Comparison of ENCODE assay signal across 18 cellular contexts in the genomic region with DNA sequence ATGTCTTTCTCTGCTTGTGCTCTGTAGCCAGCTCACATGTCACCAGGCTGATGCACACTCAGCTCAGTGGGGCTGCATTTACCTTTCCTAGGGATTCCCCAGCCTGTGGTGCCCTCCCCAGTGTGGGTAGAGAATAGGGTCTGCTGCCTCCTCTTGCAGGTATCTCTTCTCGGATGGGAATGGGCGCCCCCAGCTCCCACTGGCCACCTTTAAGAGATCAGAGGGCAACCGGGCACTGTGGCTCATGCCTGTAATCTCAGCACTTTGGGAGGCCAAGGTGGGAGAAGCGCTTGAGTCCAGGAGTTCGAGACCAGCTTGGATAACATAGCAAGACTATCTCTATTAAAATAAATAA. TPM values are rescaled to one million over a fixed set of nuclear protein-coding genes. Genes with fewer than 3 reads are reported as not detected.
DNase-seq lines count a peak whose midpoint lies in the region; ATAC-seq and TF ChIP-seq lines count a peak whose summit lies in the region.
"Had no signal": no experiment of that assay in that cellular context is flagged by ENCODE, and none has a peak within 500 bp of the region (broad histone marks: within the 10 kb centered on the region; RNA-seq: fewer than 3 reads in every experiment).

No MANE protein-coding gene starts in this region.

- TF ChIP-seq CTCF in hepatocyte (IDR thresholded peaks at IDR 0.05; ENCODE audit: poor library complexity), result no peak

- no peaks in the 10 kb centered on the region for H3K9me3 Mint-ChIP-seq in activated CD4-positive, alpha-beta memory T cell treated with anti-CD3 and anti-CD28 coated beads for 36 hours
- no peaks in the 10 kb centered on the region for H3K9me3 Mint-ChIP-seq in stimulated activated memory B cell treated with anti-CD40 and anti-IgM and Interleukin-4, amounts not matched to agents 10 μg/mL and 1 μg/mL and 100 μg/mL, for 72 hours

- no peaks in the 10 kb centered on the region for H3K9me2 ChIP-seq in hepatocyte (replicated peaks; ENCODE audit: insufficient read depth)

- ATAC-seq in stimulated activated memory B cell treated with anti-CD40 and anti-IgM and Interleukin-4, amounts not matched to agents 10 μg/mL and 1 μg/mL and 100 μg/mL, for 72 hours, result no peak
- no peak for ATAC-seq in HG02884 (IDR thresholded peaks at IDR 0.05; ENCODE audit: unreplicated experiment)
- ATAC-seq: heart left ventricle, right cardiac atrium had no signal

- WGBS in hepatocyte (ENCODE audit: low lambda C conversion rate, missing lambda C conversion rate), result 99% methylated on average over 5 of the region's 5 CpGs

- H3K27me3 Mint-ChIP-seq in activated CD4-positive, alpha-beta memory T cell treated with anti-CD3 and anti-CD28 coated beads for 36 hours, result no peaks in the 10 kb centered on the region
- no peaks in the 10 kb centered on the region for H3K27me3 Mint-ChIP-seq in stimulated activated memory B cell treated with anti-CD40 and anti-IgM and Interleukin-4, amounts not matched to agents 10 μg/mL and 1 μg/mL and 100 μg/mL, for 72 hours

- H3K27ac Mint-ChIP-seq in activated CD4-positive, alpha-beta memory T cell treated with anti-CD3 and anti-CD28 coated beads for 36 hours, result peak overlapping the region; percentile 63
- peak overlapping the region; percentile 93 for H3K27ac Mint-ChIP-seq in stimulated activated memory B cell treated with anti-CD40 and anti-IgM and Interleukin-4, amounts not matched to agents 10 μg/mL and 1 μg/mL and 100 μg/mL, for 72 hours

- no peak overlapping the region for H3K27ac ChIP-seq in hepatocyte
- H3K27ac ChIP-seq: heart left ventricle, uterus had no signal

- CTCF ChIA-PET in activated CD4-positive, alpha-beta memory T cell treated with anti-CD3 and anti-CD28 coated beads for 36 hours (lab: Charles Lee), result interaction anchor here (0.7 to 7.3 kb wide), 5 partner anchors 12 to 188 kb away, joined by 3 to 64 read pairs (median 6); a partner anchor contains a TSS

- no peak overlapping the region for H2AFZ ChIP-seq in hepatocyte

- H3K4me3 ChIP-seq in hepatocyte, result no peak overlapping the region
- H3K4me3 ChIP-seq: heart left ventricle, uterus had no signal

- intact Hi-C loops in activated CD4-positive, alpha-beta memory T cell treated with anti-CD3 and anti-CD28 coated beads for 36 hours (cut with micrococcal nuclease), result no loop called here

- no peak overlapping the region for H3K4me2 ChIP-seq in hepatocyte

- no peak overlapping the region for H3K4me3 Mint-ChIP-seq in activated CD4-positive, alpha-beta memory T cell treated with anti-CD3 and anti-CD28 coated beads for 36 hours
- no peak overlapping the region for H3K4me3 Mint-ChIP-seq in stimulated activated memory B cell treated with anti-CD40 and anti-IgM and Interleukin-4, amounts not matched to agents 10 μg/mL and 1 μg/mL and 100 μg/mL, for 72 hours

- POLR2A ChIA-PET in activated CD4-positive, alpha-beta memory T cell treated with anti-CD3 and anti-CD28 coated beads for 36 hours (lab: Charles Lee), result no interaction called here

- peaks cover 37% of the 10 kb centered on the region for H3K79me2 ChIP-seq in hepatocyte

- H3K27me3 ChIP-seq in hepatocyte, result no peaks in the 10 kb centered on the region
- H3K27me3 ChIP-seq: heart left ventricle, uterus had no signal

- H3K4me1 Mint-ChIP-seq in activated CD4-positive, alpha-beta memory T cell treated with anti-CD3 and anti-CD28 coated beads for 36 hours (ENCODE audit: low read depth), result peaks cover 43% of the 10 kb centered on the region
- H3K4me1 Mint-ChIP-seq in stimulated activated memory B cell treated with anti-CD40 and anti-IgM and Interleukin-4, amounts not matched to agents 10 μg/mL and 1 μg/mL and 100 μg/mL, for 72 hours, result peaks cover 56% of the 10 kb centered on the region

- no peaks in the 10 kb centered on the region for H4K20me1 ChIP-seq in hepatocyte (ENCODE audit: insufficient read depth, poor library complexity, severe bottlenecking)

- H3K36me3 ChIP-seq in hepatocyte (replicated peaks; ENCODE audit: insufficient read depth, low read depth), result no peaks in the 10 kb centered on the region
- H3K36me3 ChIP-seq: uterus had no signal

- peaks cover 20% of the 10 kb centered on the region for H3K4me1 ChIP-seq in hepatocyte (ENCODE audit: insufficient read depth)

- H3K36me3 Mint-ChIP-seq in activated CD4-positive, alpha-beta memory T cell treated with anti-CD3 and anti-CD28 coated beads for 36 hours, result peaks cover 3% of the 10 kb centered on the region
- H3K36me3 Mint-ChIP-seq in stimulated activated memory B cell treated with anti-CD40 and anti-IgM and Interleukin-4, amounts not matched to agents 10 μg/mL and 1 μg/mL and 100 μg/mL, for 72 hours, result peaks cover 9% of the 10 kb centered on the region

- no peaks in the 10 kb centered on the region for H3K9me3 ChIP-seq in hepatocyte (ENCODE audit: low read depth)
- H3K9me3 ChIP-seq: heart left ventricle, uterus had no signal

- peak; percentile 49 for DNase-seq in activated effector memory CD4-positive, alpha-beta T cell treated with anti-CD3 and anti-CD28 coated beads, Interleukin-2, amount 50 U/mL, for 16 hours
- no peak for DNase-seq in activated effector memory CD4-positive, alpha-beta T cell treated with Interleukin-2 at 50 U/mL for 16 hours
- DNase-seq in activated CD4-positive, alpha-beta memory T cell treated with anti-CD3 and anti-CD28 coated beads for 36 hours, result no peak
- DNase-seq in hepatocyte (ENCODE audit: low spot score), result peak; percentile 1
- DNase-seq in LoVo (ENCODE audit: low spot score), result no peak
- no peak for DNase-seq in NCI-H1436 (lab: John Stamatoyannopoulos, UW)
- DNase-seq: activated CD4-positive, CD25-positive, alpha-beta regulatory T cell treated with anti-CD3 and anti-CD28 coated beads, Interleukin-2, amount 50 U/mL, for 72 hours; heart left ventricle; kidney glomerular epithelial cell; mesendoderm; MM.1S; NCI-H187 treated with DMSO at 0.1 percent for 48 hours; right cardiac atrium; SHP77 treated with DMSO at 0.1 percent for 48 hours; T1000; uterus had no signal

RNA-seq across cellular contexts. Expression of a gene that starts 3.3 kb away (rescaled TPM):
- total RNA-seq in activated CD4-positive, alpha-beta memory T cell treated with anti-CD3 and anti-CD28 coated beads for 36 hours, result 10 to 100 TPM; 41.3 to 43.3 TPM
- 26.8 and 27.4 TPM in 2 replicates for total RNA-seq in hepatocyte
- polyA plus RNA-seq in hepatocyte, result 18.3 and 19.9 TPM in 2 replicates

RNA-seq across cellular contexts. Expression of a gene that starts 23.8 kb away (rescaled TPM):
- total RNA-seq in activated CD4-positive, alpha-beta memory T cell treated with anti-CD3 and anti-CD28 coated beads for 36 hours, result 10 to 100 TPM; 53.9 to 64.5 TPM
- 83.0 and 98.5 TPM in 2 replicates for total RNA-seq in hepatocyte
- 139 TPM in 2 replicates for polyA plus RNA-seq in hepatocyte

RNA-seq across cellular contexts. Expression of a gene that starts 23.8 kb away (rescaled TPM):
- 10 to 100 TPM; 47.7 to 48.1 TPM for total RNA-seq in activated CD4-positive, alpha-beta memory T cell treated with anti-CD3 and anti-CD28 coated beads for 36 hours
- 1.9 and 2.1 TPM in 2 replicates for total RNA-seq in hepatocyte
- polyA plus RNA-seq in hepatocyte, result 5.1 and 7.2 TPM in 2 replicates

RNA-seq across cellular contexts. Expression of a gene that starts 48.1 kb away (rescaled TPM):
- total RNA-seq in activated CD4-positive, alpha-beta memory T cell treated with anti-CD3 and anti-CD28 coated beads for 36 hours, result 10 to 100 TPM; 77.1 to 78.8 TPM
- total RNA-seq in hepatocyte, result 97.9 and 121 TPM in 2 replicates
- polyA plus RNA-seq in hepatocyte, result 82.3 and 105 TPM in 2 replicates

Comparison
In these comparisons a context has a peak if more than half of its experiments do, and no peak if none do; other contexts are left out.
1. DNase-seq: peak in activated effector memory CD4-positive, alpha-beta T cell treated with anti-CD3 and anti-CD28 coated beads, Interleukin-2, amount 50 U/mL, for 16 hours (single experiment) and hepatocyte (single experiment); none in activated effector memory CD4-positive, alpha-beta T cell treated with Interleukin-2 at 50 U/mL for 16 hours (single experiment), activated CD4-positive, alpha-beta memory T cell treated with anti-CD3 and anti-CD28 coated beads for 36 hours (single experiment), LoVo (single experiment) and NCI-H1436 (single experiment).
2. RNA of a gene that starts 23.8 kb away (total RNA-seq): 47.7 to 48.1 TPM in activated CD4-positive, alpha-beta memory T cell treated with anti-CD3 and anti-CD28 coated beads for 36 hours; 1.9 to 2.1 TPM in hepatocyte; every median in the first group is over 10 times any median in the second.